ENCODE assay signal across 17 cellular contexts in the genomic region with DNA sequence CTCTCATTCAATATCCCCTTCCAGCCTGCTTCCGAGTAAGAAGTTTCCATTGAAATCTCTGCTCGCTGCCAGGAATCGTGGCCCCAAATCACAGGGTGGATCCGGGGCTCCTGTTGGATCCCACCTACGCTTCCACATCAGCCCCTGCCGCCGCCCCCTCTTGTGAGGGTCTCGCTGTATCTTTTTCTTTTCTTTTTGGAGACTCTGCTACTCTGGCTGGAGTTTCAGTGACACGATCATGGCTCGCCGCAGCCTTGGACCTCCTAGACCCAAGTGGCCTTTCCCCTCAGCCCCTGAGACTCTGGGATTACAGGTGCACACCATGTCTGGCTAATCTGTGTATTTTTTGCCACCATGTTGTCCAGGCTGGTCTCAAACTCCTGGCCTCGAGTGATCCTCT.
DNase-seq lines count a peak whose midpoint lies in the region; ATAC-seq and TF ChIP-seq lines count a peak whose summit lies in the region.
"Had no signal": no experiment of that assay in that cellular context is flagged by ENCODE, and none has a peak within 500 bp of the region (broad histone marks: within the 10 kb centered on the region; RNA-seq: fewer than 3 reads in every experiment).

No MANE protein-coding gene starts in this region.

- no peak for ATAC-seq in natural killer cell treated with Interleukin-12 subunit alpha and Interleukin-12 subunit beta and Interleukin-15 and Interleukin-18, amount 100 ng/mL, for 72 hours
- ATAC-seq in HG03039 (IDR thresholded peaks at IDR 0.05; ENCODE audit: unreplicated experiment) (no peak), heart left ventricle (no peak)

- no peaks in the 10 kb centered on the region for H3K36me3 Mint-ChIP-seq in activated CD4-positive, alpha-beta T cell treated with anti-CD3 and anti-CD28 coated beads, Interleukin-2, amount 10 ng/mL, durations not matched to agents 24 days and 14 days (ENCODE audit: low read depth)
- H3K36me3 Mint-ChIP-seq in natural killer cell treated with Interleukin-12 subunit alpha and Interleukin-12 subunit beta and Interleukin-15 and Interleukin-18, amount 100 ng/mL, for 72 hours = no peaks in the 10 kb centered on the region
- H3K36me3 Mint-ChIP-seq: CD14-positive monocyte had no signal

- intact Hi-C loops in activated CD4-positive, alpha-beta T cell treated with anti-CD3 and anti-CD28 coated beads, Interleukin-2, amount 10 ng/mL, durations not matched to agents 24 days and 14 days (cut with micrococcal nuclease) = no loop called here
- intact Hi-C loops in dorsolateral prefrontal cortex (cut with DNase I) = loop anchor here in 1 of 2 donors (5.0 kb wide), 1 partner anchor 79 kb away; no protein-coding TSS in a partner anchor
- intact Hi-C loops in heart left ventricle (cut with DNase I) = no loop called here

- no peaks in the 10 kb centered on the region for H3K36me3 ChIP-seq in heart left ventricle
- H3K36me3 ChIP-seq: Peyer's patch, SJCRH30 had no signal

- H3K9me3 Mint-ChIP-seq in activated CD4-positive, alpha-beta T cell treated with anti-CD3 and anti-CD28 coated beads, Interleukin-2, amount 10 ng/mL, durations not matched to agents 24 days and 14 days = no peaks in the 10 kb centered on the region
- H3K9me3 Mint-ChIP-seq in natural killer cell treated with Interleukin-12 subunit alpha and Interleukin-12 subunit beta and Interleukin-15 and Interleukin-18, amount 100 ng/mL, for 72 hours = no peaks in the 10 kb centered on the region

- H3K27ac Mint-ChIP-seq in activated CD4-positive, alpha-beta T cell treated with anti-CD3 and anti-CD28 coated beads, Interleukin-2, amount 10 ng/mL, durations not matched to agents 24 days and 14 days = no peak overlapping the region
- peak overlapping the region in 1 of 2 donors; percentile 48 for H3K27ac Mint-ChIP-seq in natural killer cell treated with Interleukin-12 subunit alpha and Interleukin-12 subunit beta and Interleukin-15 and Interleukin-18, amount 100 ng/mL, for 72 hours
- H3K27ac Mint-ChIP-seq: CD14-positive monocyte had no signal

- TF ChIP-seq POLR2A in heart left ventricle (IDR thresholded peaks at IDR 0.05) = no peak

- no peaks in the 10 kb centered on the region for H3K27me3 ChIP-seq in dorsolateral prefrontal cortex
- H3K27me3 ChIP-seq in heart left ventricle = no peaks in the 10 kb centered on the region
- H3K27me3 ChIP-seq: Peyer's patch had no signal

- H3K4me3 ChIP-seq in dorsolateral prefrontal cortex = peak overlapping the region in 8 of 59 donors; percentile 1 to 31 (median 20)
- H3K4me3 ChIP-seq in heart left ventricle = no peak overlapping the region
- H3K4me3 ChIP-seq: GM23248, Peyer's patch, SJCRH30 had no signal

- no peak for DNase-seq in activated CD4-positive, alpha-beta T cell treated with anti-CD3 and anti-CD28 coated beads, Interleukin-2, amount 10 ng/mL, durations not matched to agents 24 days and 14 days
- DNase-seq in activated CD4-positive, alpha-beta T cell treated with anti-CD3 and anti-CD28 coated beads, Interleukin-2, amount 50 U/mL, for 48 hours = no peak
- DNase-seq in dorsolateral prefrontal cortex (no peak), superior temporal gyrus (ENCODE audit: extremely low spot score) (peak; percentile 20), NCI-H2081 (lab: John Stamatoyannopoulos, UW) (no peak), heart left ventricle (no peak)
- DNase-seq in natural killer cell treated with Interleukin-12 subunit alpha and Interleukin-12 subunit beta and Interleukin-15 and Interleukin-18, amount 100 ng/mL, for 72 hours (ENCODE audit: low spot score) = no peak
- DNase-seq: HCEC 1CT, IMR-90, NCI-H774, Peyer's patch, SJCRH30 had no signal

- H3K4me1 ChIP-seq in heart left ventricle = peaks cover 0 to 8% (median 0%) of the 10 kb centered on the region in 12 donors
- H3K4me1 ChIP-seq: Peyer's patch, SJCRH30 had no signal

- TF ChIP-seq CTCF in dorsolateral prefrontal cortex (IDR thresholded peaks at IDR 0.05 in 54 of 56, conservative IDR thresholded peaks at IDR 0.05 in 2 of 56; ENCODE audit: low read depth in 1 of 56, partially characterized antibody in 56 of 56) (no peak), heart left ventricle (IDR thresholded peaks at IDR 0.05) (no peak)

- no peaks in the 10 kb centered on the region for H3K9me3 ChIP-seq in heart left ventricle
- H3K9me3 ChIP-seq: SJCRH30 had no signal

- peaks cover 32% of the 10 kb centered on the region for H3K27me3 Mint-ChIP-seq in activated CD4-positive, alpha-beta T cell treated with anti-CD3 and anti-CD28 coated beads, Interleukin-2, amount 10 ng/mL, durations not matched to agents 24 days and 14 days
- peaks cover 0 to 14% of the 10 kb centered on the region in 2 donors for H3K27me3 Mint-ChIP-seq in natural killer cell treated with Interleukin-12 subunit alpha and Interleukin-12 subunit beta and Interleukin-15 and Interleukin-18, amount 100 ng/mL, for 72 hours

- H3K4me3 Mint-ChIP-seq in activated CD4-positive, alpha-beta T cell treated with anti-CD3 and anti-CD28 coated beads, Interleukin-2, amount 10 ng/mL, durations not matched to agents 24 days and 14 days = peak overlapping the region; percentile 37
- H3K4me3 Mint-ChIP-seq in natural killer cell treated with Interleukin-12 subunit alpha and Interleukin-12 subunit beta and Interleukin-15 and Interleukin-18, amount 100 ng/mL, for 72 hours = peak overlapping the region; percentile 0

- WGBS in heart left ventricle, 4 donors = 85 to 92% (median 90%) methylated on average over 12 of the region's 12 CpGs

- H3K4me1 Mint-ChIP-seq in activated CD4-positive, alpha-beta T cell treated with anti-CD3 and anti-CD28 coated beads, Interleukin-2, amount 10 ng/mL, durations not matched to agents 24 days and 14 days = peaks cover 23% of the 10 kb centered on the region
- peaks cover 55 to 57% of the 10 kb centered on the region in 2 donors for H3K4me1 Mint-ChIP-seq in natural killer cell treated with Interleukin-12 subunit alpha and Interleukin-12 subunit beta and Interleukin-15 and Interleukin-18, amount 100 ng/mL, for 72 hours (ENCODE audit: low read depth in 2 of 2)

- H3K27ac ChIP-seq in dorsolateral prefrontal cortex (peak overlapping the region; percentile 34 to 97 (median 85)), heart left ventricle (no peak overlapping the region)
- H3K27ac ChIP-seq: 22Rv1, GM23248, KMS-11, Peyer's patch, SJCRH30 had no signal

Comparison
In these comparisons a context has a peak if more than half of its experiments do, and no peak if none do; other contexts are left out.
1. H3K27ac ChIP-seq: peak in dorsolateral prefrontal cortex (59 of 59); none in heart left ventricle (0 of 12).